1 cellular context compared by ENCODE assay signal in genomic region chr21:43904316-43904925, GRCh38.
TF ChIP-seq lines count a peak whose summit lies in the region.

No MANE protein-coding gene starts in this region.

TF ChIP-seq in SK-N-SH, 30 proteins besides CTCF, POLR2A, EP300 and RAD21 (continued from another document):
- TF ChIP-seq TEAD4 (IDR thresholded peaks at IDR 0.05; ENCODE audit: borderline replicate concordance, insufficient read depth) (no peak), CHD2 (IDR thresholded peaks at IDR 0.05; ENCODE audit: low read length, partially characterized antibody) (no peak), RCOR1 (IDR thresholded peaks at IDR 0.05; ENCODE audit: low read length) (no peak), FOXM1 (IDR thresholded peaks at IDR 0.05; ENCODE audit: low read depth) (no peak), SIN3A (IDR thresholded peaks at IDR 0.05; ENCODE audit: borderline replicate concordance, low read depth, low read length) (no peak), MEF2A (IDR thresholded peaks at IDR 0.05; ENCODE audit: borderline replicate concordance, low read depth) (no peak), REST (IDR thresholded peaks at IDR 0.05; ENCODE audit: low read depth, low read length) (no peak)
